Comparison of ENCODE assay signal across 1 cellular context in the genomic region with DNA sequence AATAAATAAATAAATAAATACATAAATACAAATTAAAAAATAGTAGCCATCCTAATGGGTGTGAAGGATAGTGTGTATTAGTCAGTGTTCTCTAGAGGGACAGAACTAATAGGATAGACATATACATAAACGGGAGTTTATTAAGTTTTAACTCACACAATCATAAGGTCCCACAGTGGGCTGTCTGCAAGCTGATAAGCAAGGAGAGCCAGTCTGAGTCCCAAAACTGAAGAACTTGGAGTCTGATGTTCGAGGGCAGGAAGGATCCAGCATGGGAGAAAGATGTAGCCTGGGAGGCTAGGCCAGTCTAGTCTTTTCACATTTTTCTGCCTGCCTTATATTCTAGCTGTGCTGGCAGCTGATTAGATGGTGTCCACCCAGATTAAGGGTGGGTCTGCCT. TPM values are rescaled to one million over a fixed set of nuclear protein-coding genes. Genes with fewer than 3 reads are reported as not detected.
"Had no signal": no experiment of that assay in that cellular context is flagged by ENCODE, and none has a peak within 500 bp of the region (broad histone marks: within the 10 kb centered on the region; RNA-seq: fewer than 3 reads in every experiment).

No MANE protein-coding gene starts in this region.

RNA-seq across cellular contexts. Expression of gene NUP210, which starts 22.8 kb away (rescaled TPM):
- total RNA-seq: LHCN-M2 had no signal
